In the genomic region with DNA sequence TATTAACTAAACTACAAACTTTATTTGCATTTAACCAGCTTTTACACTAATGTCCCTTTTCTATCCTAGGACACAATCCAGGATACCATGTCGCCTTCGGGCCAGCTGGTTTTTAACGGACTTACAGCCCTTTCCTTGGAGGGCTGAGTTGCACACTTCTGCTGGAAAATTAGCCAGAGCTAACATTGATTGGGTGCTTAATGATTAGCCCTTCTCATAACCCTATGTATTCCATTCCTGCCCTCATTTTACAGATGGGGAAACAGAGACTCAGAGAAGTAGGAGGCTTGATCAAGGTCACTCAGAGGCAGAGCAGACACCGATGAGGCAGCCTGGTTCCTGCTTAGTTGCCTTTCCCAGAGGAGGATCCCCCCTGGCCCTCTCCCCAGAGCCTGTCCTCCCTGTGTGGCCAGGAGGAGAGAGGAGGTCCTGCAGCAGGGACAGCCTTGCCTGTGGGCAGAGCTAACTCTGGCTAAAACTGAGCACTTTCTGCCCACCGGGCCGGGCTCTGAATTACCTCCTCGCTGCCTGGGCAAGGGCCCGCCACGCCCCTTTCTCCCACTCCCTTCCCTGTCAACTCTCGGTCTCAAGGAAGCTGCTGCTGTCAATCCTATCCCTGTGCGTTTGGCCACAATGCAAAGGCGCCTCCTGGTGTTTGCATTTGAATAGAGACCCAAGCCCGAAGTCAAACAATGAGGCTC, we compare ENCODE assay signal across 1 cellular context.
TF ChIP-seq lines count a peak whose summit lies in the region.

No MANE protein-coding gene starts in this region.

TF ChIP-seq in Ishikawa, 13 proteins besides CTCF, POLR2A, EP300 and RAD21 (continued from another document):
- no peak for TF ChIP-seq YY1 (IDR thresholded peaks at IDR 0.05; ENCODE audit: low read depth)
- TF ChIP-seq, protein P1, sequence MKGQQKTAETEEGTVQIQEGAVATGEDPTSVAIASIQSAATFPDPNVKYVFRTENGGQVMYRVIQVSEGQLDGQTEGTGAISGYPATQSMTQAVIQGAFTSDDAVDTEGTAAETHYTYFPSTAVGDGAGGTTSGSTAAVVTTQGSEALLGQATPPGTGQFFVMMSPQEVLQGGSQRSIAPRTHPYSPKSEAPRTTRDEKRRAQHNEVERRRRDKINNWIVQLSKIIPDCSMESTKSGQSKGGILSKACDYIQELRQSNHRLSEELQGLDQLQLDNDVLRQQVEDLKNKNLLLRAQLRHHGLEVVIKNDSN (IDR thresholded peaks at IDR 0.05) = no peak
- no peak for TF ChIP-seq TAF1 (IDR thresholded peaks at IDR 0.05; ENCODE audit: low read depth)
- no peak for TF ChIP-seq FOXM1 (IDR thresholded peaks at IDR 0.05; ENCODE audit: borderline replicate concordance, low read depth)
- TF ChIP-seq ZBTB7A (IDR thresholded peaks at IDR 0.05; ENCODE audit: low read depth) = no peak
- no peak for TF ChIP-seq CEBPB (IDR thresholded peaks at IDR 0.05)
